Comparison of ENCODE assay signal across 14 cellular contexts in the genomic region with DNA sequence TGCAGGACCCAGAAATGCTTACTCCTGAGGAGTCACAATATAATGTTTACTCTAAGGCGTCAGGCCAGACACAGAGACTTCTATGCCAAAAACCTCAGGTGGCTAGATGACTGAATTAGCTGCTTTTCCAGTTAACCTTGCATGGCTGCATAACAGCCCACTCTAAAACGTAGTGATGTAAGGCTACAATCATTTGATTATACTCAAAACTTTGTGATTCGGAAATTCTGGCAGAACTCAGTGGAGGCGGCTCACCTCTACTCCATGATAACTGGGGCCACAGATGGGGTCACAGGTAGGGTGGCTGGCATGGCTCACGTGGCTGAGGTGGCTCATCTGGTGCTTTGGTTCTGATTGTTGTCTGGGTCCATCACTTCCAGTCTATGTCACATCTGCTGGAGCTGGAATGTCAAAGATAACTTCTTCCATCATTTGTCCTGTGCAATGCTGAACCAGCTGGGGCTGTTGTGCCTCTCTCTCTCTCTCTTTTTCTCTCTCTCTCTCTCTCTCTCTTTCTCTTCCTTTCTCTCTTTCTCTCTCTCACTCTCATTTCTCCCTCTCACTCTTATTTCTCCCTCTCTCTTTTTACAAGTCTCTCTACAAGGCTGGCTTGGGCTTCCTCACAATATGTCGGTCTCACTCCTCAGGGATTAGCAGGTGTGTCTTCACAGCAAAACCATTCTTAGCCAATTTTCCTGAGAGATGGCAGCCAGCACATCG. TPM values are rescaled to one million over a fixed set of nuclear protein-coding genes. Genes with fewer than 3 reads are reported as not detected.
DNase-seq lines count a peak whose midpoint lies in the region; ATAC-seq lines count a peak whose summit lies in the region.
"Had no signal": no experiment of that assay in that cellular context is flagged by ENCODE, and none has a peak within 500 bp of the region (broad histone marks: within the 10 kb centered on the region; RNA-seq: fewer than 3 reads in every experiment).

No MANE protein-coding gene starts in this region.

- ATAC-seq in activated CD8-positive, alpha-beta memory T cell treated with anti-CD3 and anti-CD28 coated beads, Interleukin-2, amount 10 ng/mL, durations not matched to agents 7 days and 5 days = no peak
- no peak for ATAC-seq in HG02763 (IDR thresholded peaks at IDR 0.05; ENCODE audit: unreplicated experiment)
- ATAC-seq: A549 had no signal

- H3K27ac Mint-ChIP-seq in activated CD8-positive, alpha-beta memory T cell treated with anti-CD3 and anti-CD28 coated beads, Interleukin-2, amount 10 ng/mL, durations not matched to agents 7 days and 5 days = no peak overlapping the region
- H3K27ac Mint-ChIP-seq: CD4-positive, alpha-beta memory T cell had no signal

- no peaks in the 10 kb centered on the region for H3K9me3 Mint-ChIP-seq in activated CD8-positive, alpha-beta memory T cell treated with anti-CD3 and anti-CD28 coated beads, Interleukin-2, amount 10 ng/mL, durations not matched to agents 7 days and 5 days (ENCODE audit: low read depth)
- H3K9me3 Mint-ChIP-seq: CD4-positive, alpha-beta memory T cell had no signal

- no peak overlapping the region for H3K4me3 Mint-ChIP-seq in activated CD8-positive, alpha-beta memory T cell treated with anti-CD3 and anti-CD28 coated beads, Interleukin-2, amount 10 ng/mL, durations not matched to agents 7 days and 5 days
- H3K4me3 Mint-ChIP-seq: CD4-positive, alpha-beta memory T cell had no signal

- peak; percentile 15 for DNase-seq in activated CD8-positive, alpha-beta memory T cell treated with anti-CD3 and anti-CD28 coated beads, Interleukin-2, amount 10 ng/mL, durations not matched to agents 7 days and 5 days
- no peak for DNase-seq in activated CD8-positive, alpha-beta memory T cell treated with anti-CD3 and anti-CD28 coated beads, Interleukin-2, amount 50 U/mL, for 48 hours
- DNase-seq in ecto neural progenitor cell (ENCODE audit: low spot score) (peak; percentile 21), COLO829 (ENCODE audit: low spot score) (no peak)
- peak; percentile 11 for DNase-seq in stimulated activated CD8-positive, alpha-beta memory T cell treated with anti-CD3 and anti-CD28 coated beads, Interleukin-4, amount 100 ng/mL, for 48 hours
- DNase-seq: BE2C; CD4-positive, alpha-beta memory T cell; COR-L47; DMS153; GF-D8; HCEC 1CT had no signal

- CTCF ChIA-PET in activated CD8-positive, alpha-beta memory T cell treated with anti-CD3 and anti-CD28 coated beads, Interleukin-2, amount 10 ng/mL, durations not matched to agents 7 days and 5 days (lab: Charles Lee) = interaction anchor here (2.3 kb wide), 1 partner anchor 10 kb away, joined by 7 read pairs; no protein-coding TSS in a partner anchor

- no peaks in the 10 kb centered on the region for H3K36me3 Mint-ChIP-seq in activated CD8-positive, alpha-beta memory T cell treated with anti-CD3 and anti-CD28 coated beads, Interleukin-2, amount 10 ng/mL, durations not matched to agents 7 days and 5 days
- H3K36me3 Mint-ChIP-seq: CD4-positive, alpha-beta memory T cell had no signal

- no peaks in the 10 kb centered on the region for H3K4me1 Mint-ChIP-seq in activated CD8-positive, alpha-beta memory T cell treated with anti-CD3 and anti-CD28 coated beads, Interleukin-2, amount 10 ng/mL, durations not matched to agents 7 days and 5 days
- H3K4me1 Mint-ChIP-seq: CD4-positive, alpha-beta memory T cell had no signal

- peaks cover 8% of the 10 kb centered on the region for H3K27me3 Mint-ChIP-seq in activated CD8-positive, alpha-beta memory T cell treated with anti-CD3 and anti-CD28 coated beads, Interleukin-2, amount 10 ng/mL, durations not matched to agents 7 days and 5 days

RNA-seq across cellular contexts. Expression of a gene that starts 11.8 kb away (rescaled TPM):
- not detected for total RNA-seq in activated CD8-positive, alpha-beta memory T cell treated with anti-CD3 and anti-CD28 coated beads, Interleukin-2, amount 10 ng/mL, durations not matched to agents 7 days and 5 days
- total RNA-seq: CD4-positive, alpha-beta memory T cell; H4 had no signal

RNA-seq across cellular contexts. Expression of a gene that starts 36.6 kb away (rescaled TPM):
- 1 to 10 TPM; 1.2 to 3.1 TPM for total RNA-seq in activated CD8-positive, alpha-beta memory T cell treated with anti-CD3 and anti-CD28 coated beads, Interleukin-2, amount 10 ng/mL, durations not matched to agents 7 days and 5 days

RNA-seq across cellular contexts. Expression of a gene that starts 55.6 kb away (rescaled TPM):
- total RNA-seq in activated CD8-positive, alpha-beta memory T cell treated with anti-CD3 and anti-CD28 coated beads, Interleukin-2, amount 10 ng/mL, durations not matched to agents 7 days and 5 days = under 1 TPM in 1 of 2 experiments, not detected in 1; 0.37 TPM
- total RNA-seq: CD4-positive, alpha-beta memory T cell had no signal

Comparison
In these comparisons a context has a peak if more than half of its experiments do, and no peak if none do; other contexts are left out.
1. DNase-seq: peak in activated CD8-positive, alpha-beta memory T cell treated with anti-CD3 and anti-CD28 coated beads, Interleukin-2, amount 10 ng/mL, durations not matched to agents 7 days and 5 days (single experiment), ecto neural progenitor cell (single experiment) and stimulated activated CD8-positive, alpha-beta memory T cell treated with anti-CD3 and anti-CD28 coated beads, Interleukin-4, amount 100 ng/mL, for 48 hours (single experiment); none in activated CD8-positive, alpha-beta memory T cell treated with anti-CD3 and anti-CD28 coated beads, Interleukin-2, amount 50 U/mL, for 48 hours (single experiment) and COLO829 (single experiment).